15 cellular contexts compared by ENCODE assay signal in the genomic region with DNA sequence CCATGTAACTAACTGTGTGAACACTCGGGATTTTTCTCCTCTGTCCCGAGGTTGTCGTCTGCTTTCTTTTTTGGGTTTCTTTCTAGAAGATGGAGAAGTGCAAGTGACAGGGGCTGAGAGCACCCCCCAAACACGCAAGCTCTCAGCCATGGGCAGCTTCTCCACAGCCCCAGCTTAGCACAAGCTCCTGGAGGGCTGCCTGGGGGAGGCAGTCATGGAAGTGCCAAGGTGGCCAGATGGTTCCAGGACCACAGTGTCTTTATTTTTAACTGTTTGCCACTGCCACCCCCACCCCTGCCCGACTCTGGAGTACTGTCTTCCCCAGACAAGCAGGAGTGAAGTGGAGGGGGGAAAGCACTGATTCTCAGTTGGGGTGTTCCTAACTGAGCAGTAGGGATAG. TPM values are rescaled to one million over a fixed set of nuclear protein-coding genes. Genes with fewer than 3 reads are reported as not detected.
DNase-seq lines count a peak whose midpoint lies in the region; ATAC-seq and TF ChIP-seq lines count a peak whose summit lies in the region.
"Had no signal": no experiment of that assay in that cellular context is flagged by ENCODE, and none has a peak within 500 bp of the region (broad histone marks: within the 10 kb centered on the region; RNA-seq: fewer than 3 reads in every experiment).

No MANE protein-coding gene starts in this region.

- H2BK120ac ChIP-seq in mesenchymal stem cell (ENCODE audit: low read depth, low read length), result peak overlapping the region; percentile 91

- H2BK15ac ChIP-seq in mesenchymal stem cell (ENCODE audit: low read depth, poor library complexity, severe bottlenecking), result peak overlapping the region; percentile 60

- no peak overlapping the region for H3K27ac ChIP-seq in OCI-LY3 (ENCODE audit: low read length)
- peak overlapping the region; percentile 87 for H3K27ac ChIP-seq in mesenchymal stem cell (ENCODE audit: low read length, poor library complexity, severe bottlenecking)
- peak overlapping the region in 4 of 5 donors; percentile 72 to 81 (median 78) for H3K27ac ChIP-seq in stomach

- no peaks in the 10 kb centered on the region for H3K27me3 Mint-ChIP-seq in chondrocyte (ENCODE audit: low read depth)

- H3K9me3 ChIP-seq in OCI-LY3 (ENCODE audit: insufficient read depth, low read length), result no peaks in the 10 kb centered on the region; the same call in 1 of the 2 replicates
- no peaks in the 10 kb centered on the region for H3K9me3 ChIP-seq in mesenchymal stem cell (ENCODE audit: control insufficient read depth, low read length)
- H3K9me3 ChIP-seq in stomach, result no peaks in the 10 kb centered on the region

- 87% methylated on average over 5 of the region's 5 CpGs for WGBS in mesenchymal stem cell
- WGBS in stomach, 5 donors, result 62 to 79% (median 73%) methylated on average over 5 of the region's 5 CpGs

- intact Hi-C loops in stomach (cut with DNase I; ENCODE audit: low total_unique reads), result no loop called here

- H2BK12ac ChIP-seq in mesenchymal stem cell (ENCODE audit: low read length in 2 of 2), result peak overlapping the region; percentile 88 to 97

- H3K18ac ChIP-seq in mesenchymal stem cell (ENCODE audit: low read depth in 1 of 2, low read length in 2 of 2), result peak overlapping the region; percentile 85

- no peak overlapping the region for H4K8ac ChIP-seq in mesenchymal stem cell (ENCODE audit: low read length)

- no peak for DNase-seq in chondrocyte (ENCODE audit: low spot score)
- no peak for DNase-seq in mesenchymal stem cell
- DNase-seq in stomach, result no peak
- DNase-seq in GOT3 (lab: John Stamatoyannopoulos, UW), result no peak
- DNase-seq in HT-29 (ENCODE audit: low spot score), result no peak
- DNase-seq: activated CD4-positive, alpha-beta T cell treated with anti-CD3 and anti-CD28 coated beads, Interleukin-2, amount 10 ng/mL, durations not matched to agents 24 days and 14 days; activated T-cell treated with anti-CD3 and anti-CD28 coated beads, Interleukin-2, amount 50 U/mL, for 72 hours; DMS79 treated with DMSO at 0.1 percent for 48 hours; glutamatergic neuron; NCI-H1092; stimulated activated CD4-positive, alpha-beta T cell treated with anti-CD3 and anti-CD28 coated beads, Interleukin-15, amount 100 ng/mL, for 24 hours had no signal

- no peaks in the 10 kb centered on the region for H3K9me3 Mint-ChIP-seq in chondrocyte (ENCODE audit: low read depth)
- H3K9me3 Mint-ChIP-seq: activated CD4-positive, alpha-beta T cell treated with anti-CD3 and anti-CD28 coated beads, Interleukin-2, amount 10 ng/mL, durations not matched to agents 24 days and 14 days; activated T-cell treated with anti-CD3 and anti-CD28 coated beads, Interleukin-2, amount 50 U/mL, for 72 hours had no signal

- H3K9ac ChIP-seq in OCI-LY3 (ENCODE audit: low read length) (no peak overlapping the region), mesenchymal stem cell (ENCODE audit: low read length) (peak overlapping the region; percentile 92)

- H3K27ac Mint-ChIP-seq in chondrocyte (ENCODE audit: unreplicated experiment), result peak overlapping the region; percentile 95
- H3K27ac Mint-ChIP-seq: activated CD4-positive, alpha-beta T cell treated with anti-CD3 and anti-CD28 coated beads, Interleukin-2, amount 10 ng/mL, durations not matched to agents 24 days and 14 days had no signal

- H3K4me2 ChIP-seq in OCI-LY3 (ENCODE audit: low read length) (peak overlapping the region; percentile 56), mesenchymal stem cell (ENCODE audit: low read length, poor library complexity, severe bottlenecking) (no peak overlapping the region)

- H3K4me1 Mint-ChIP-seq in chondrocyte (ENCODE audit: low read depth), result peaks cover 39% of the 10 kb centered on the region
- H3K4me1 Mint-ChIP-seq: activated CD4-positive, alpha-beta T cell treated with anti-CD3 and anti-CD28 coated beads, Interleukin-2, amount 10 ng/mL, durations not matched to agents 24 days and 14 days had no signal

- H3K36me3 ChIP-seq in OCI-LY3 (replicated peaks; ENCODE audit: low read depth, low read length), result no peaks in the 10 kb centered on the region
- H3K36me3 ChIP-seq in mesenchymal stem cell (ENCODE audit: control insufficient read depth in 1 of 2, insufficient read depth in 2 of 2, low read depth in 1 of 2, low read length in 2 of 2), result no peaks in the 10 kb centered on the region
- H3K36me3 ChIP-seq in stomach, result no peaks in the 10 kb centered on the region

- no peak overlapping the region for H3K4me3 Mint-ChIP-seq in chondrocyte (ENCODE audit: unreplicated experiment)
- H3K4me3 Mint-ChIP-seq: activated CD4-positive, alpha-beta T cell treated with anti-CD3 and anti-CD28 coated beads, Interleukin-2, amount 10 ng/mL, durations not matched to agents 24 days and 14 days; activated T-cell treated with anti-CD3 and anti-CD28 coated beads, Interleukin-2, amount 50 U/mL, for 72 hours had no signal

- TF ChIP-seq POLR2A in stomach (IDR thresholded peaks at IDR 0.05), result no peak

- no peak overlapping the region for H3K23ac ChIP-seq in mesenchymal stem cell (ENCODE audit: low read length in 2 of 2)

- no peaks in the 10 kb centered on the region for H3K79me2 ChIP-seq in OCI-LY3 (ENCODE audit: low read length)

- no peak for TF ChIP-seq EP300 in stomach (IDR thresholded peaks at IDR 0.05)

- peak overlapping the region; percentile 97 for H2AK5ac ChIP-seq in mesenchymal stem cell (ENCODE audit: low read length, severe bottlenecking)

- peaks cover 16% of the 10 kb centered on the region for H3K4me1 ChIP-seq in OCI-LY3 (ENCODE audit: low read length)
- H3K4me1 ChIP-seq in mesenchymal stem cell (ENCODE audit: control insufficient read depth, insufficient read depth, low read depth, low read length), result peaks cover 8% of the 10 kb centered on the region
- peaks cover 0 to 13% (median 7%) of the 10 kb centered on the region in 4 donors for H3K4me1 ChIP-seq in stomach

- H2AFZ ChIP-seq in OCI-LY3 (ENCODE audit: low read depth, low read length), result no peak overlapping the region
- H2AFZ ChIP-seq in mesenchymal stem cell (ENCODE audit: low read depth, low read length), result peak overlapping the region; percentile 32

- ATAC-seq in HG03045 (IDR thresholded peaks at IDR 0.05; ENCODE audit: unreplicated experiment) (no peak), GM21528 (IDR thresholded peaks at IDR 0.05; ENCODE audit: low FRiP score, unreplicated experiment) (no peak)
- ATAC-seq: activated T-cell treated with anti-CD3 and anti-CD28 coated beads, Interleukin-2, amount 50 U/mL, for 72 hours; HepG2 had no signal

- no peak overlapping the region for H3K4me3 ChIP-seq in OCI-LY3 (ENCODE audit: low read length)
- peak overlapping the region in 1 of 2 experiments; percentile 64 for H3K4me3 ChIP-seq in mesenchymal stem cell (ENCODE audit: insufficient read depth in 1 of 2, low read depth in 1 of 2, low read length in 2 of 2)
- no peak overlapping the region for H3K4me3 ChIP-seq in stomach

- no peak for TF ChIP-seq CTCF in OCI-LY3 (IDR thresholded peaks at IDR 0.05; ENCODE audit: low read depth, low read length)
- TF ChIP-seq CTCF in chondrocyte (IDR thresholded peaks at IDR 0.05), result no peak
- TF ChIP-seq CTCF in stomach (IDR thresholded peaks at IDR 0.05), result no peak

- peak overlapping the region; percentile 60 for H2BK5ac ChIP-seq in mesenchymal stem cell (ENCODE audit: low read depth, low read length, poor library complexity, severe bottlenecking)

- no peaks in the 10 kb centered on the region for H3K36me3 Mint-ChIP-seq in chondrocyte (ENCODE audit: low read depth)

- peak overlapping the region; percentile 39 to 92 for H3K4ac ChIP-seq in mesenchymal stem cell (ENCODE audit: low read depth in 1 of 2, low read length in 2 of 2)

- peak overlapping the region; percentile 74 for H4K91ac ChIP-seq in mesenchymal stem cell (ENCODE audit: low read length)

- H3K79me1 ChIP-seq in mesenchymal stem cell (replicated peaks; ENCODE audit: low read length, poor library complexity, severe bottlenecking), result peaks cover 1% of the 10 kb centered on the region

- peak overlapping the region in 1 of 2 experiments; percentile 98 for H3K14ac ChIP-seq in mesenchymal stem cell (ENCODE audit: low read length in 2 of 2)

- H4K20me1 ChIP-seq in OCI-LY3 (ENCODE audit: insufficient read depth, low read length), result no peaks in the 10 kb centered on the region

- H3K27me3 ChIP-seq in OCI-LY3 (ENCODE audit: low read depth, low read length), result no peaks in the 10 kb centered on the region
- no peaks in the 10 kb centered on the region for H3K27me3 ChIP-seq in mesenchymal stem cell (ENCODE audit: control insufficient read depth in 1 of 2, insufficient read depth in 1 of 2, low read length in 2 of 2)
- H3K27me3 ChIP-seq in stomach, result no peaks in the 10 kb centered on the region

RNA-seq across cellular contexts. Expression of a gene that starts 58.2 kb away (rescaled TPM):
- total RNA-seq in chondrocyte, result 0.15 to 1.6 TPM (median 1.2 TPM) in 3 replicates
- 0.18 TPM for polyA plus RNA-seq in mesenchymal stem cell (2013, experiment 1 of 2)
- polyA plus RNA-seq in mesenchymal stem cell (2013, experiment 2 of 2), result 0.36 TPM
- 1 to 10 TPM in 4 of 5 donors, under 1 TPM in 1; 0.29 to 5.0 (median 1.8) TPM for total RNA-seq in stomach
- polyA plus RNA-seq in stomach, result 1 to 10 TPM; 2.0 to 2.6 (median 2.4) TPM
- total RNA-seq in HT-29 (2014; rRNA removed; shearing (Covaris generic)), result not detected in 2 replicates
- total RNA-seq: HepG2 had no signal
- polyA plus RNA-seq: HepG2 had no signal
